In genomic region chr19:12843328-12843727, GRCh38 we compare ENCODE assay signal across 9 cellular contexts. TPM values are rescaled to one million over a fixed set of nuclear protein-coding genes. Genes with fewer than 3 reads are reported as not detected.
"Had no signal": no experiment of that assay in that cellular context is flagged by ENCODE, and none has a peak within 500 bp of the region (broad histone marks: within the 10 kb centered on the region; RNA-seq: fewer than 3 reads in every experiment).

No MANE protein-coding gene starts in this region.

- H3K4me3 Mint-ChIP-seq: GM23338, H9 had no signal

- DNase-seq: GM23248, GOT3, H7, H9 had no signal

- H3K9ac ChIP-seq: GM23248 had no signal

- H3K27ac ChIP-seq: GM23248 had no signal

- ATAC-seq: GM23338, HCT116 had no signal

- H3K9me3 ChIP-seq: HAP-1 had no signal

- H3K9me3 Mint-ChIP-seq: GM23338, H9 had no signal

- H2AFZ ChIP-seq: GM23248, GM23338 had no signal

- H3K27ac Mint-ChIP-seq: GM23338 had no signal

- H3K4me2 ChIP-seq: GM23338 had no signal

- H3K4me3 ChIP-seq: GM23248, GM23338, HAP-1 had no signal

- FAIRE-seq: H1, H54 had no signal

RNA-seq across cellular contexts. Expression of gene MAST1, which starts 5.0 kb away (rescaled TPM):
- total RNA-seq: GM23248 had no signal

RNA-seq across cellular contexts. Expression of gene RTBDN, which starts 8.9 kb away (rescaled TPM):
- total RNA-seq: GM23248 had no signal
- polyA plus RNA-seq: GM23248 had no signal

RNA-seq across cellular contexts. Expression of gene THSD8, which starts 41.5 kb away (rescaled TPM):
- total RNA-seq: GM23248, H7 had no signal
